19 cellular contexts compared by ENCODE assay signal in genomic region chr3:128749035-128749434, GRCh38.
"Had no signal": no experiment of that assay in that cellular context is flagged by ENCODE, and none has a peak within 500 bp of the region (broad histone marks: within the 10 kb centered on the region; RNA-seq: fewer than 3 reads in every experiment).

No MANE protein-coding gene starts in this region.

- H3K27ac ChIP-seq: SK-N-MC, suprapubic skin, transverse colon had no signal

- H3K36me3 ChIP-seq: transverse colon had no signal

- H3K27me3 Mint-ChIP-seq: activated CD4-positive, alpha-beta T cell treated with anti-CD3 and anti-CD28 coated beads for 36 hours; activated CD8-positive, alpha-beta memory T cell treated with anti-CD3 and anti-CD28 coated beads, Interleukin-2, amount 10 ng/mL, durations not matched to agents 7 days and 5 days; brain; stimulated activated naive CD8-positive, alpha-beta T cell treated with anti-CD3 and anti-CD28 coated beads, Interleukin-15, Interleukin-2, amounts not matched to agents 100 ng/mL and 50 ng/mL, for 24 hours; T-cell had no signal

- H3K4me3 ChIP-seq: SK-N-MC, suprapubic skin, transverse colon had no signal

- ATAC-seq: activated CD4-positive, alpha-beta T cell treated with anti-CD3 and anti-CD28 coated beads for 36 hours; activated CD8-positive, alpha-beta memory T cell treated with anti-CD3 and anti-CD28 coated beads, Interleukin-2, amount 10 ng/mL, durations not matched to agents 7 days and 5 days; T-cell; WTC11 had no signal

- H3K9me3 Mint-ChIP-seq: activated naive CD4-positive, alpha-beta T cell treated with anti-CD3 and anti-CD28 coated beads for 36 hours; stimulated activated naive CD8-positive, alpha-beta T cell treated with anti-CD3 and anti-CD28 coated beads, Interleukin-15, Interleukin-2, amounts not matched to agents 100 ng/mL and 50 ng/mL, for 24 hours; T-cell had no signal

- DNase-seq: activated CD4-positive, alpha-beta T cell treated with anti-CD3 and anti-CD28 coated beads for 36 hours; activated CD4-positive, alpha-beta T cell treated with anti-CD3 and anti-CD28 coated beads, Interleukin-2, amount 50 U/mL, for 48 hours; activated CD8-positive, alpha-beta memory T cell treated with anti-CD3 and anti-CD28 coated beads, Interleukin-2, amount 10 ng/mL, durations not matched to agents 7 days and 5 days; activated naive CD4-positive, alpha-beta T cell treated with anti-CD3 and anti-CD28 coated beads for 36 hours; central memory CD4-positive, alpha-beta T cell; cortex of kidney; effector CD4-positive, alpha-beta T cell; mesendoderm; nucleus accumbens; posterior cingulate gyrus; stimulated activated CD4-positive, alpha-beta T cell treated with anti-CD3 and anti-CD28 coated beads, Interleukin-2, amount 100 ng/mL, for 24 hours; T-cell; transverse colon had no signal

- H3K4me1 Mint-ChIP-seq: brain, nephron had no signal

- H3K27me3 ChIP-seq: suprapubic skin, transverse colon had no signal

- H3K4me3 Mint-ChIP-seq: activated CD4-positive, alpha-beta T cell treated with anti-CD3 and anti-CD28 coated beads for 36 hours; activated CD8-positive, alpha-beta memory T cell treated with anti-CD3 and anti-CD28 coated beads, Interleukin-2, amount 10 ng/mL, durations not matched to agents 7 days and 5 days; activated naive CD4-positive, alpha-beta T cell treated with anti-CD3 and anti-CD28 coated beads for 36 hours; brain; nephron; stimulated activated naive CD8-positive, alpha-beta T cell treated with anti-CD3 and anti-CD28 coated beads, Interleukin-15, Interleukin-2, amounts not matched to agents 100 ng/mL and 50 ng/mL, for 24 hours; WTC11 had no signal

- H3K9me3 ChIP-seq: suprapubic skin, transverse colon had no signal

- H3K27ac Mint-ChIP-seq: activated CD8-positive, alpha-beta memory T cell treated with anti-CD3 and anti-CD28 coated beads, Interleukin-2, amount 10 ng/mL, durations not matched to agents 7 days and 5 days; brain; nephron; stimulated activated naive CD8-positive, alpha-beta T cell treated with anti-CD3 and anti-CD28 coated beads, Interleukin-15, Interleukin-2, amounts not matched to agents 100 ng/mL and 50 ng/mL, for 24 hours; WTC11 had no signal
